ENCODE assay signal across 2 cellular contexts in genomic region chr1:1989759-1990158, GRCh38.
TF ChIP-seq lines count a peak whose summit lies in the region.

No MANE protein-coding gene starts in this region.

TF ChIP-seq in K562, 482 proteins besides CTCF, POLR2A, EP300 and RAD21:
- TF ChIP-seq CREM (IDR thresholded peaks at IDR 0.05; ENCODE audit: low read depth): peak; percentile 64
- TF ChIP-seq ATF3 (IDR thresholded peaks at IDR 0.05): peak; percentile 57
- TF ChIP-seq ATF3 (CRISPR knock-in tag; conservative IDR thresholded peaks at IDR 0.05): no peak
- TF ChIP-seq ATF7 (IDR thresholded peaks at IDR 0.05): peak; percentile 61; the same call in 1 of the 2 replicates
- no peak for TF ChIP-seq ATF1 (CRISPR knock-in tag; IDR thresholded peaks at IDR 0.05)
- peak; percentile 80 for TF ChIP-seq ATF1 (tag; IDR thresholded peaks at IDR 0.05)
- no peak for TF ChIP-seq STAT5A (IDR thresholded peaks at IDR 0.05; ENCODE audit: borderline replicate concordance, low read length)
- no peak for TF ChIP-seq ZNF507 (tag; conservative IDR thresholded peaks at IDR 0.05)
- no peak for TF ChIP-seq YY1 (IDR thresholded peaks at IDR 0.05; ENCODE audit: borderline replicate concordance in 1 of 3, control insufficient read depth in 1 of 3, extremely low read depth in 1 of 3, insufficient read depth in 3 of 3, insufficient read length in 1 of 3, insufficient replicate concordance in 2 of 3, low read depth in 1 of 3, low read length in 2 of 3)
- TF ChIP-seq NR1H2 (CRISPR knock-in tag; IDR thresholded peaks at IDR 0.05): 0 out of 2 replicates have a peak, but pooled peaks have one; percentile 30
- TF ChIP-seq ZKSCAN3 (CRISPR knock-in tag; IDR thresholded peaks at IDR 0.05): no peak
- 0 out of 2 replicates have a peak, but pooled peaks have one; percentile 18 for TF ChIP-seq MTA1 (IDR thresholded peaks at IDR 0.05; ENCODE audit: borderline replicate concordance)
- TF ChIP-seq PHF20 (IDR thresholded peaks at IDR 0.05; ENCODE audit: partially characterized antibody): no peak
- TF ChIP-seq CREB1 (IDR thresholded peaks at IDR 0.05): no peak
- peak; percentile 16; the same call in 1 of the 2 replicates for TF ChIP-seq CREB1 (CRISPR knock-in tag; IDR thresholded peaks at IDR 0.05)
- 0 out of 2 replicates have a peak, but pooled peaks have one; percentile 8 for TF ChIP-seq ZNF175 (CRISPR knock-in tag; IDR thresholded peaks at IDR 0.05; ENCODE audit: low read depth)
- TF ChIP-seq ZNF639 (CRISPR knock-in tag; conservative IDR thresholded peaks at IDR 0.05 in 1 of 2, IDR thresholded peaks at IDR 0.05 in 1 of 2): 0 out of 4 replicates have a peak, but pooled peaks of 1 of the 2 experiments have one; percentile 25
- no peak for TF ChIP-seq ZNF57 (CRISPR knock-in tag; IDR thresholded peaks at IDR 0.05)
- no peak for TF ChIP-seq HINFP (tag; conservative IDR thresholded peaks at IDR 0.05; ENCODE audit: low read depth)

TF ChIP-seq in neural cell, 6 proteins besides CTCF, POLR2A, EP300 and RAD21:
- TF ChIP-seq SMC3 (conservative IDR thresholded peaks at IDR 0.05; ENCODE audit: poor library complexity): no peak
